8 cellular contexts compared by ENCODE assay signal in genomic region chr4:110515676-110516075, GRCh38.
DNase-seq lines count a peak whose midpoint lies in the region; ATAC-seq lines count a peak whose summit lies in the region.

No MANE protein-coding gene starts in this region.

- no peaks in the 10 kb centered on the region for H3K27me3 ChIP-seq in ACC112 (ENCODE audit: insufficient read depth, low read length)

- peak; percentile 29 for ATAC-seq in GM21528 (IDR thresholded peaks at IDR 0.05; ENCODE audit: low FRiP score, unreplicated experiment)
- ATAC-seq in HG03469 (IDR thresholded peaks at IDR 0.05; ENCODE audit: unreplicated experiment), result no peak
- no peak for ATAC-seq in GM18907 (IDR thresholded peaks at IDR 0.05; ENCODE audit: unreplicated experiment)

- H3K4me1 ChIP-seq in ACC112 (ENCODE audit: control insufficient read depth, insufficient read depth, low read length, unreplicated experiment), result peaks cover 8% of the 10 kb centered on the region

- no peaks in the 10 kb centered on the region for H3K36me3 ChIP-seq in ACC112 (ENCODE audit: insufficient read depth, low read length)

- H3K27ac ChIP-seq in ACC112 (ENCODE audit: low read depth, low read length), result peak overlapping the region; percentile 27; the same call in 1 of the 2 replicates

- DNase-seq in SW480 (ENCODE audit: low spot score) (peak; percentile 4), inferior parietal cortex (ENCODE audit: extremely low spot score) (peak; percentile 20), Ammon's horn (ENCODE audit: low spot score) (no peak), NCI-H446 (lab: John Stamatoyannopoulos, UW) (no peak)

- H2AFZ ChIP-seq in ACC112 (ENCODE audit: low read length, unreplicated experiment), result peak overlapping the region; percentile 94

- no peaks in the 10 kb centered on the region for H3K79me2 ChIP-seq in ACC112 (ENCODE audit: control insufficient read depth, insufficient read depth, low read length, unreplicated experiment)

- H3K4me3 ChIP-seq in ACC112 (ENCODE audit: low read depth, low read length), result peak overlapping the region; percentile 88

Comparison
In these comparisons a context has a peak if more than half of its experiments do, and no peak if none do; other contexts are left out.
1. DNase-seq: peak in SW480 (single experiment) and inferior parietal cortex (single experiment); none in Ammon's horn (single experiment) and NCI-H446 (0 of 2).